Comparison of ENCODE assay signal across 8 cellular contexts in genomic region chr2:229713371-229714079, GRCh38. TPM values are rescaled to one million over a fixed set of nuclear protein-coding genes. Genes with fewer than 3 reads are reported as not detected.
DNase-seq lines count a peak whose midpoint lies in the region; ATAC-seq and TF ChIP-seq lines count a peak whose summit lies in the region.

No MANE protein-coding gene starts in this region.

- no peaks in the 10 kb centered on the region for H3K36me3 ChIP-seq in HUES48 (ENCODE audit: control insufficient read depth, insufficient read depth, low read length)
- no peaks in the 10 kb centered on the region for H3K36me3 ChIP-seq in heart right ventricle
- no peaks in the 10 kb centered on the region for H3K36me3 ChIP-seq in rectal smooth muscle tissue (ENCODE audit: control insufficient read depth, insufficient read depth, low read length)

- H3K27me3 ChIP-seq in HUES48 (ENCODE audit: control insufficient read depth, insufficient read depth, low read length): peaks cover 54% of the 10 kb centered on the region
- peaks cover 19 to 97% (median 82%) of the 10 kb centered on the region in 7 donors for H3K27me3 ChIP-seq in heart right ventricle
- H3K27me3 ChIP-seq in rectal smooth muscle tissue (ENCODE audit: control insufficient read depth, insufficient read depth, low read length): peaks cover 11% of the 10 kb centered on the region

- no peak overlapping the region for H3K27ac Mint-ChIP-seq in activated T-helper 1 cell treated with anti-CD3 and anti-CD28 coated beads, Interleukin-12 subunit alpha, Interleukin-12 subunit beta, Interleukin-2, Interleukin-4 antibody, amounts not matched to agents 30 ng/mL and 10 ng/mL and 1 ng/mL, durations not matched to agents 14 hours and 24 hours and 36 hours

- intact Hi-C loops in activated T-helper 1 cell treated with anti-CD3 and anti-CD28 coated beads, Interleukin-12 subunit alpha, Interleukin-12 subunit beta, Interleukin-2, Interleukin-4 antibody, amounts not matched to agents 30 ng/mL and 10 ng/mL and 1 ng/mL, durations not matched to agents 14 hours and 24 hours and 36 hours (cut with micrococcal nuclease): loop anchor here (5.0 to 10.0 kb wide), 2 partner anchors 109 to 1829 kb away; no protein-coding TSS in a partner anchor
- intact Hi-C loops in heart right ventricle (cut with DNase I): no loop called here

- H3K9me3 ChIP-seq in HUES48 (ENCODE audit: control insufficient read depth, insufficient read depth, low read length) (no peaks in the 10 kb centered on the region), heart right ventricle (no peaks in the 10 kb centered on the region)

- TF ChIP-seq CTCF in heart right ventricle (IDR thresholded peaks at IDR 0.05): no peak

- H3K27me3 Mint-ChIP-seq in activated T-helper 1 cell treated with anti-CD3 and anti-CD28 coated beads, Interleukin-12 subunit alpha, Interleukin-12 subunit beta, Interleukin-2, Interleukin-4 antibody, amounts not matched to agents 30 ng/mL and 10 ng/mL and 1 ng/mL, durations not matched to agents 14 hours and 24 hours and 36 hours (ENCODE audit: insufficient read depth): peaks cover 56% of the 10 kb centered on the region

- H3K27ac ChIP-seq in HUES48 (ENCODE audit: low read depth, low read length) (no peak overlapping the region), heart right ventricle (no peak overlapping the region), rectal smooth muscle tissue (ENCODE audit: low read depth, low read length) (no peak overlapping the region)

- H3K4me3 ChIP-seq in HUES48 (ENCODE audit: low read depth, low read length): peak overlapping the region; percentile 65
- H3K4me3 ChIP-seq in heart right ventricle: peak overlapping the region in 9 of 10 donors; percentile 17 to 42 (median 33)
- peak overlapping the region; percentile 39 for H3K4me3 ChIP-seq in rectal smooth muscle tissue (ENCODE audit: low read length)

- H3K36me3 Mint-ChIP-seq in activated T-helper 1 cell treated with anti-CD3 and anti-CD28 coated beads, Interleukin-12 subunit alpha, Interleukin-12 subunit beta, Interleukin-2, Interleukin-4 antibody, amounts not matched to agents 30 ng/mL and 10 ng/mL and 1 ng/mL, durations not matched to agents 14 hours and 24 hours and 36 hours (ENCODE audit: low read depth): no peaks in the 10 kb centered on the region

- 2% methylated on average over 57 to 61 of the region's 61 CpGs for WGBS in heart right ventricle, 2 donors

- peak; percentile 18 to 33 for ATAC-seq in activated CD4-positive, CD25-positive, alpha-beta regulatory T cell treated with anti-CD3 and anti-CD28 coated beads, Interleukin-2, amount 50 U/mL, for 24 hours
- ATAC-seq in heart right ventricle: peak in 5 of 8 donors; percentile 14 to 76 (median 38)

- no peaks in the 10 kb centered on the region for H3K9me3 Mint-ChIP-seq in activated T-helper 1 cell treated with anti-CD3 and anti-CD28 coated beads, Interleukin-12 subunit alpha, Interleukin-12 subunit beta, Interleukin-2, Interleukin-4 antibody, amounts not matched to agents 30 ng/mL and 10 ng/mL and 1 ng/mL, durations not matched to agents 14 hours and 24 hours and 36 hours

- H3K9ac ChIP-seq in HUES48 (ENCODE audit: low read depth, low read length): no peak overlapping the region
- H3K9ac ChIP-seq in rectal smooth muscle tissue (ENCODE audit: low read length): no peak overlapping the region

- H3K4me1 Mint-ChIP-seq in activated T-helper 1 cell treated with anti-CD3 and anti-CD28 coated beads, Interleukin-12 subunit alpha, Interleukin-12 subunit beta, Interleukin-2, Interleukin-4 antibody, amounts not matched to agents 30 ng/mL and 10 ng/mL and 1 ng/mL, durations not matched to agents 14 hours and 24 hours and 36 hours (ENCODE audit: low read depth): no peaks in the 10 kb centered on the region

- DNase-seq in activated CD4-positive, CD25-positive, alpha-beta regulatory T cell (lab: John Stamatoyannopoulos, UW): no peak
- no peak for DNase-seq in activated T-helper 1 cell treated with anti-CD3 and anti-CD28 coated beads, Interleukin-12 subunit alpha, Interleukin-12 subunit beta, Interleukin-2, Interleukin-4 antibody, amounts not matched to agents 30 ng/mL and 10 ng/mL and 1 ng/mL, durations not matched to agents 14 hours and 24 hours and 36 hours (ENCODE audit: low spot score)
- DNase-seq in heart right ventricle (no peak), SW480 (ENCODE audit: low spot score) (no peak)
- no peak for DNase-seq in stimulated activated naive CD4-positive, alpha-beta T cell (lab: John Stamatoyannopoulos, UW)

- peaks cover 5% of the 10 kb centered on the region for H3K4me1 ChIP-seq in HUES48 (ENCODE audit: control insufficient read depth, insufficient read depth, low read length)
- peaks cover 2 to 21% (median 16%) of the 10 kb centered on the region in 9 donors for H3K4me1 ChIP-seq in heart right ventricle
- H3K4me1 ChIP-seq in rectal smooth muscle tissue (ENCODE audit: control insufficient read depth, insufficient read depth, low read length): no peaks in the 10 kb centered on the region

- H3K4me3 Mint-ChIP-seq in activated T-helper 1 cell treated with anti-CD3 and anti-CD28 coated beads, Interleukin-12 subunit alpha, Interleukin-12 subunit beta, Interleukin-2, Interleukin-4 antibody, amounts not matched to agents 30 ng/mL and 10 ng/mL and 1 ng/mL, durations not matched to agents 14 hours and 24 hours and 36 hours: peak overlapping the region; percentile 45

RNA-seq across cellular contexts. Expression of gene DNER, which starts 0.8 kb away (rescaled TPM):
- not detected in 2 replicates for total RNA-seq in activated T-helper 1 cell treated with anti-CD3 and anti-CD28 coated beads, Interleukin-12 subunit alpha, Interleukin-12 subunit beta, Interleukin-2, Interleukin-4 antibody, amounts not matched to agents 30 ng/mL and 10 ng/mL and 1 ng/mL, durations not matched to agents 14 hours and 24 hours and 36 hours
- 1 to 10 TPM in 2 of 10 donors, under 1 TPM in 6, not detected in 2; 0.13 to 1.8 (median 0.60) TPM for total RNA-seq in heart right ventricle
- 1 to 10 TPM in 1 of 2 donors, under 1 TPM in 1; 0.73 to 1.0 TPM for polyA plus RNA-seq in heart right ventricle
